ENCODE assay signal across 9 cellular contexts in genomic region chr19:35938282-35939224, GRCh38. TPM values are rescaled to one million over a fixed set of nuclear protein-coding genes. Genes with fewer than 3 reads are reported as not detected.
DNase-seq lines count a peak whose midpoint lies in the region; ATAC-seq and TF ChIP-seq lines count a peak whose summit lies in the region.
"Had no signal": no experiment of that assay in that cellular context is flagged by ENCODE, and none has a peak within 500 bp of the region (broad histone marks: within the 10 kb centered on the region; RNA-seq: fewer than 3 reads in every experiment).

No MANE protein-coding gene starts in this region.

- no peak for TF ChIP-seq POLR2A in esophagus muscularis mucosa (IDR thresholded peaks at IDR 0.05; ENCODE audit: low read depth)

- H3K27ac ChIP-seq in GM23338 (ENCODE audit: low read depth) (no peak overlapping the region), esophagus muscularis mucosa (replicated peaks in 1 of 4) (no peak overlapping the region)

- no peak overlapping the region for H3K27ac Mint-ChIP-seq in GM23338
- peak overlapping the region; percentile 81 to 84 for H3K27ac Mint-ChIP-seq in T-cell
- H3K27ac Mint-ChIP-seq in progenitor cell of endocrine pancreas = no peak overlapping the region
- H3K27ac Mint-ChIP-seq in stimulated activated naive B cell treated with anti-CD40 and anti-IgM and Interleukin-4, amounts not matched to agents 10 μg/mL and 1 μg/mL and 100 μg/mL, for 72 hours = no peak overlapping the region

- intact Hi-C loops in esophagus muscularis mucosa (cut with DNase I) = no loop called here

- H3K9me2 ChIP-seq in GM23338 (ENCODE audit: insufficient read depth) = no peaks in the 10 kb centered on the region

- peaks cover 6% of the 10 kb centered on the region for H3K79me2 ChIP-seq in GM23338 (replicated peaks; ENCODE audit: insufficient read depth)

- no peaks in the 10 kb centered on the region for H3K9me3 ChIP-seq in esophagus muscularis mucosa

- H3K36me3 Mint-ChIP-seq in GM23338 (ENCODE audit: low read depth) (peaks cover 13% of the 10 kb centered on the region; the same call in 2 of the 3 replicates), T-cell (peaks cover 29% of the 10 kb centered on the region), progenitor cell of endocrine pancreas (ENCODE audit: insufficient read depth) (peaks cover 13% of the 10 kb centered on the region)
- H3K36me3 Mint-ChIP-seq in stimulated activated naive B cell treated with anti-CD40 and anti-IgM and Interleukin-4, amounts not matched to agents 10 μg/mL and 1 μg/mL and 100 μg/mL, for 72 hours = no peaks in the 10 kb centered on the region

- 80% methylated on average over 13 of the region's 13 CpGs for WGBS in esophagus muscularis mucosa

- no peaks in the 10 kb centered on the region for H3F3A ChIP-seq in GM23338 (replicated peaks; ENCODE audit: low read depth)

- H4K20me1 ChIP-seq in GM23338 (replicated peaks; ENCODE audit: insufficient read depth) = peaks cover 4% of the 10 kb centered on the region; the same call in 1 of the 2 replicates

- CTCF ChIA-PET in T-cell (lab: Charles Lee) = no interaction called here

- peaks cover 20% of the 10 kb centered on the region; the same call in 1 of the 2 replicates for H3K4me1 ChIP-seq in GM23338 (ENCODE audit: insufficient read depth)
- H3K4me1 ChIP-seq in esophagus muscularis mucosa = peaks cover 20 to 41% (median 38%) of the 10 kb centered on the region in 4 donors

- H3K27me3 Mint-ChIP-seq in GM23338 (ENCODE audit: insufficient read depth, low read depth, poor library complexity) = peaks cover 7% of the 10 kb centered on the region
- no peaks in the 10 kb centered on the region for H3K27me3 Mint-ChIP-seq in T-cell
- H3K27me3 Mint-ChIP-seq in progenitor cell of endocrine pancreas = no peaks in the 10 kb centered on the region
- H3K27me3 Mint-ChIP-seq in stimulated activated naive B cell treated with anti-CD40 and anti-IgM and Interleukin-4, amounts not matched to agents 10 μg/mL and 1 μg/mL and 100 μg/mL, for 72 hours = peaks cover 25 to 29% of the 10 kb centered on the region in 2 donors

- TF ChIP-seq EP300 in esophagus muscularis mucosa (IDR thresholded peaks at IDR 0.05) = no peak

- no peak overlapping the region for H2AFZ ChIP-seq in GM23338

- peak overlapping the region; percentile 95 for H3K4me2 ChIP-seq in GM23338

- H3K27me3 ChIP-seq in GM23338 (ENCODE audit: insufficient read depth) (peaks cover 6% of the 10 kb centered on the region), esophagus muscularis mucosa (no peaks in the 10 kb centered on the region)

- no peak for TF ChIP-seq CTCF in GM23338 (conservative IDR thresholded peaks at IDR 0.05; ENCODE audit: low read depth in 2 of 2)
- TF ChIP-seq CTCF in esophagus muscularis mucosa (IDR thresholded peaks at IDR 0.05) = no peak
- TF ChIP-seq CTCF in progenitor cell of endocrine pancreas (IDR thresholded peaks at IDR 0.05; ENCODE audit: unreplicated experiment) = no peak

- peak overlapping the region; percentile 72 for H3K4me3 Mint-ChIP-seq in GM23338
- H3K4me3 Mint-ChIP-seq in T-cell = peak overlapping the region; percentile 76 to 84 (median 82)
- H3K4me3 Mint-ChIP-seq in progenitor cell of endocrine pancreas (ENCODE audit: low read depth) = peak overlapping the region; percentile 74
- H3K4me3 Mint-ChIP-seq in stimulated activated naive B cell treated with anti-CD40 and anti-IgM and Interleukin-4, amounts not matched to agents 10 μg/mL and 1 μg/mL and 100 μg/mL, for 72 hours = no peak overlapping the region

- no peak for DNase-seq in GM23338 (ENCODE audit: low spot score)
- DNase-seq in T-cell = no peak
- DNase-seq in esophagus muscularis mucosa (ENCODE audit: extremely low spot score) = no peak
- no peak for DNase-seq in progenitor cell of endocrine pancreas (ENCODE audit: low spot score, unreplicated experiment)
- no peak for DNase-seq in activated gamma-delta T cell (lab: John Stamatoyannopoulos, UW)
- DNase-seq in NCI-H524 treated with DMSO at 0.1 percent for 48 hours (lab: John Stamatoyannopoulos, UW) = no peak
- no peak for DNase-seq in stimulated activated naive B cell treated with anti-CD40 and anti-IgM and Interleukin-4, amounts not matched to agents 10 μg/mL and 1 μg/mL and 100 μg/mL, for 72 hours
- DNase-seq: NCI-H774 had no signal

- ATAC-seq in GM23338 = no peak
- ATAC-seq in T-cell (replicated peaks in 1 of 4) = no peak
- no peak for ATAC-seq in GM21423 (IDR thresholded peaks at IDR 0.05; ENCODE audit: unreplicated experiment)
- ATAC-seq in stimulated activated naive B cell treated with anti-CD40 and anti-IgM and Interleukin-4, amounts not matched to agents 10 μg/mL and 1 μg/mL and 100 μg/mL, for 72 hours (replicated peaks) = no peak

- H3K4me1 Mint-ChIP-seq in GM23338 = peaks cover 21% of the 10 kb centered on the region
- H3K4me1 Mint-ChIP-seq in T-cell = peaks cover 43 to 47% (median 44%) of the 10 kb centered on the region in 3 donors
- H3K4me1 Mint-ChIP-seq in progenitor cell of endocrine pancreas (ENCODE audit: low read depth) = peaks cover 23% of the 10 kb centered on the region
- peaks cover 12 to 21% of the 10 kb centered on the region in 2 donors for H3K4me1 Mint-ChIP-seq in stimulated activated naive B cell treated with anti-CD40 and anti-IgM and Interleukin-4, amounts not matched to agents 10 μg/mL and 1 μg/mL and 100 μg/mL, for 72 hours

- H3K4me3 ChIP-seq in GM23338 = peak overlapping the region; percentile 91
- H3K4me3 ChIP-seq in esophagus muscularis mucosa = peak overlapping the region; percentile 71 to 87 (median 81)

- POLR2A ChIA-PET in T-cell (lab: Charles Lee) = no interaction called here

- H3K36me3 ChIP-seq in GM23338 (ENCODE audit: insufficient read depth) (no peaks in the 10 kb centered on the region), esophagus muscularis mucosa (peaks cover 16 to 45% (median 29%) of the 10 kb centered on the region in 4 donors)

- H3K9me3 Mint-ChIP-seq in GM23338 (no peaks in the 10 kb centered on the region; the same call in 2 of the 3 replicates), T-cell (no peaks in the 10 kb centered on the region), progenitor cell of endocrine pancreas (ENCODE audit: low read depth) (no peaks in the 10 kb centered on the region)
- H3K9me3 Mint-ChIP-seq in stimulated activated naive B cell treated with anti-CD40 and anti-IgM and Interleukin-4, amounts not matched to agents 10 μg/mL and 1 μg/mL and 100 μg/mL, for 72 hours = no peaks in the 10 kb centered on the region

TF ChIP-seq in GM23338, 12 proteins besides CTCF, POLR2A, EP300 and RAD21 (continues in another document):
- TF ChIP-seq ZNF331 (CRISPR knock-in tag; IDR thresholded peaks at IDR 0.05; ENCODE audit: low read depth) (no peak), NANOG (IDR thresholded peaks at IDR 0.05; ENCODE audit: borderline replicate concordance) (no peak)

RNA-seq across cellular contexts. Expression of gene LRFN3, which starts 2.4 kb away (rescaled TPM):
- 15.1 and 18.2 TPM in 2 replicates for total RNA-seq in GM23338 (2014; rRNA removed; shearing (Covaris generic))
- polyA plus RNA-seq in GM23338 (2016; fragmentation: Nextera tagmentation; extraction: Ambion mirVana) = 5.8 and 6.0 TPM in 2 replicates
- total RNA-seq in T-cell (10 to 100 TPM in 4 of 5 donors, 1 to 10 TPM in 1; 9.2 to 20.8 (median 15.3) TPM), esophagus muscularis mucosa (10 to 100 TPM in 3 of 4 donors, 1 to 10 TPM in 1; 7.5 to 22.6 (median 15.3) TPM), progenitor cell of endocrine pancreas (31.0 and 31.5 TPM in 2 replicates)

RNA-seq across cellular contexts. Expression of gene TYROBP, which starts 30.5 kb away (rescaled TPM):
- total RNA-seq in GM23338 (2014; rRNA removed; shearing (Covaris generic)) = not detected in 2 replicates
- 0.99 TPM in 1 of 2 replicates, not detected in the other for polyA plus RNA-seq in GM23338 (2016; fragmentation: Nextera tagmentation; extraction: Ambion mirVana)
- total RNA-seq in T-cell (1 to 10 TPM; 2.3 to 7.0 (median 2.9) TPM), esophagus muscularis mucosa (100 to 1,000 TPM in 1 of 4 donors, 10 to 100 TPM in 3; 47.1 to 145 (median 50.7) TPM), progenitor cell of endocrine pancreas (not detected in 2 replicates)

RNA-seq across cellular contexts. Expression of gene HCST, which starts 36.2 kb away (rescaled TPM):
- not detected in 2 replicates for total RNA-seq in GM23338 (2014; rRNA removed; shearing (Covaris generic))
- polyA plus RNA-seq in GM23338 (2016; fragmentation: Nextera tagmentation; extraction: Ambion mirVana) = 2.1 and 6.7 TPM in 2 replicates
- total RNA-seq in T-cell = 100 to 1,000 TPM in 2 of 5 donors, 10 to 100 TPM in 3; 60.1 to 165 (median 77.2) TPM
- 10 to 100 TPM in 1 of 4 donors, 1 to 10 TPM in 1, not detected in 2; 3.7 to 14.6 TPM for total RNA-seq in esophagus muscularis mucosa
- total RNA-seq in progenitor cell of endocrine pancreas = 1.6 TPM in 1 of 2 replicates, not detected in the other

RNA-seq across cellular contexts. Expression of gene NFKBID, which starts 38.2 kb away (rescaled TPM):
- total RNA-seq in GM23338 (2014; rRNA removed; shearing (Covaris generic)) = 8.7 and 15.7 TPM in 2 replicates
- polyA plus RNA-seq in GM23338 (2016; fragmentation: Nextera tagmentation; extraction: Ambion mirVana) = 10.5 and 12.1 TPM in 2 replicates
- total RNA-seq in T-cell (10 to 100 TPM; 45.1 to 78.3 (median 51.4) TPM), esophagus muscularis mucosa (1 to 10 TPM; 2.5 to 6.2 (median 5.3) TPM), progenitor cell of endocrine pancreas (11.4 and 13.9 TPM in 2 replicates)

RNA-seq across cellular contexts. Expression of gene SDHAF1, which starts 56.4 kb away (rescaled TPM):
- total RNA-seq in GM23338 (2014; rRNA removed; shearing (Covaris generic)) = 45.8 and 55.9 TPM in 2 replicates
- polyA plus RNA-seq in GM23338 (2016; fragmentation: Nextera tagmentation; extraction: Ambion mirVana) = 19.9 TPM in 2 replicates
- total RNA-seq in T-cell (10 to 100 TPM; 10.2 to 30.5 (median 27.3) TPM), esophagus muscularis mucosa (10 to 100 TPM; 44.0 to 60.3 (median 50.2) TPM), progenitor cell of endocrine pancreas (13.3 and 14.4 TPM in 2 replicates)

Comparison
In these comparisons a context has a peak if more than half of its experiments do, and no peak if none do; other contexts are left out.
1. H3K27ac Mint-ChIP-seq: peak in T-cell (2 of 2); none in GM23338 (single experiment), progenitor cell of endocrine pancreas (single experiment) and stimulated activated naive B cell treated with anti-CD40 and anti-IgM and Interleukin-4, amounts not matched to agents 10 μg/mL and 1 μg/mL and 100 μg/mL, for 72 hours (single experiment).
2. H3K4me3 Mint-ChIP-seq: peak in GM23338 (single experiment), T-cell (3 of 3) and progenitor cell of endocrine pancreas (single experiment); none in stimulated activated naive B cell treated with anti-CD40 and anti-IgM and Interleukin-4, amounts not matched to agents 10 μg/mL and 1 μg/mL and 100 μg/mL, for 72 hours (0 of 2).
3. RNA of gene TYROBP, which starts 30.5 kb away (total RNA-seq): 47.1 to 145 TPM in esophagus muscularis mucosa; 2.3 to 7.0 TPM in T-cell, not detected in GM23338 and not detected in progenitor cell of endocrine pancreas; every median in the first group is over 4 times any median in the second.